Comparison of ENCODE assay signal across 1 cellular context in genomic region chr12:38544357-38545066, GRCh38.
TF ChIP-seq lines count a peak whose summit lies in the region.

No MANE protein-coding gene starts in this region.

TF ChIP-seq in Ishikawa, 13 proteins besides CTCF, POLR2A, EP300 and RAD21 (continued from another document):
- TF ChIP-seq MAX (IDR thresholded peaks at IDR 0.05): no peak
- no peak for TF ChIP-seq YY1 (IDR thresholded peaks at IDR 0.05; ENCODE audit: low read depth)
- no peak for TF ChIP-seq TEAD4 (IDR thresholded peaks at IDR 0.05)
- no peak for TF ChIP-seq EGR1 (IDR thresholded peaks at IDR 0.05)
